In genomic region chr2:226211439-226211838, GRCh38 we compare ENCODE assay signal across 17 cellular contexts.
DNase-seq lines count a peak whose midpoint lies in the region; ATAC-seq, FAIRE-seq and TF ChIP-seq lines count a peak whose summit lies in the region.
"Had no signal": no experiment of that assay in that cellular context is flagged by ENCODE, and none has a peak within 500 bp of the region (broad histone marks: within the 10 kb centered on the region; RNA-seq: fewer than 3 reads in every experiment).

No MANE protein-coding gene starts in this region.

- POLR2A ChIA-PET in CD4-positive, alpha-beta memory T cell (lab: Charles Lee; ENCODE audit: partially characterized antibody): no interaction called here

- H3K36me3 ChIP-seq in astrocyte (ENCODE audit: insufficient read depth, low read length) (no peaks in the 10 kb centered on the region), left lung (no peaks in the 10 kb centered on the region)
- no peaks in the 10 kb centered on the region for H3K36me3 ChIP-seq in CD4-positive, alpha-beta memory T cell (ENCODE audit: insufficient read depth, low read length)
- H3K36me3 ChIP-seq: esophagus squamous epithelium, upper lobe of right lung had no signal

- ATAC-seq in foreskin keratinocyte (no peak), GM21786 (IDR thresholded peaks at IDR 0.05; ENCODE audit: unreplicated experiment) (no peak), left lung (no peak)
- ATAC-seq: natural killer cell, T-cell, upper lobe of right lung had no signal

- no peaks in the 10 kb centered on the region for H3K79me2 ChIP-seq in astrocyte (ENCODE audit: insufficient read depth, low read length)

- no peak overlapping the region for H3K4me3 Mint-ChIP-seq in astrocyte (ENCODE audit: unreplicated experiment)
- no peak overlapping the region for H3K4me3 Mint-ChIP-seq in CD4-positive, alpha-beta memory T cell
- H3K4me3 Mint-ChIP-seq: natural killer cell, T-cell had no signal

- peaks cover 16% of the 10 kb centered on the region for H3K4me1 Mint-ChIP-seq in astrocyte (ENCODE audit: low read depth, unreplicated experiment)
- peaks cover 0 to 3% (median 2%) of the 10 kb centered on the region in 4 donors for H3K4me1 Mint-ChIP-seq in CD4-positive, alpha-beta memory T cell
- H3K4me1 Mint-ChIP-seq: natural killer cell had no signal

- CTCF ChIA-PET in CD4-positive, alpha-beta memory T cell (lab: Charles Lee; ENCODE audit: partially characterized antibody): no interaction called here

- H3K4me1 ChIP-seq in astrocyte (ENCODE audit: insufficient read depth, low read length): peaks cover 15% of the 10 kb centered on the region
- peaks cover 26% of the 10 kb centered on the region for H3K4me1 ChIP-seq in foreskin keratinocyte
- H3K4me1 ChIP-seq in left lung: no peaks in the 10 kb centered on the region
- no peaks in the 10 kb centered on the region for H3K4me1 ChIP-seq in CD4-positive, alpha-beta memory T cell (ENCODE audit: insufficient read depth, low read length)
- H3K4me1 ChIP-seq: upper lobe of right lung had no signal

- no peaks in the 10 kb centered on the region for H4K20me1 ChIP-seq in astrocyte (ENCODE audit: insufficient read depth, low read length)

- TF ChIP-seq CTCF in 22Rv1 (IDR thresholded peaks at IDR 0.05) (no peak), astrocyte (IDR thresholded peaks at IDR 0.05; ENCODE audit: insufficient read depth, low read depth, low read length) (no peak), foreskin keratinocyte (conservative IDR thresholded peaks at IDR 0.05) (no peak), left lung (IDR thresholded peaks at IDR 0.05) (no peak)

- H3K9ac ChIP-seq in astrocyte (ENCODE audit: low read length): no peak overlapping the region

- intact Hi-C loops in left lung (cut with DNase I): loop anchor here in 1 of 2 donors (10.0 kb wide), 1 partner anchor 583 kb away; the partner anchor contains the start of gene IRS1
- intact Hi-C loops in CD4-positive, alpha-beta memory T cell (cut with micrococcal nuclease): no loop called here

- H3K4me2 ChIP-seq in astrocyte (ENCODE audit: low read length): peak overlapping the region; percentile 13

- H3K4me3 ChIP-seq in astrocyte (ENCODE audit: insufficient read depth, low read depth, low read length) (no peak overlapping the region), left lung (no peak overlapping the region)
- H3K4me3 ChIP-seq in CD4-positive, alpha-beta memory T cell (ENCODE audit: low read length in 2 of 2): no peak overlapping the region
- H3K4me3 ChIP-seq: esophagus squamous epithelium, upper lobe of right lung had no signal

- H3K27me3 Mint-ChIP-seq in astrocyte (ENCODE audit: low read depth, unreplicated experiment): no peaks in the 10 kb centered on the region
- H3K27me3 Mint-ChIP-seq in CD4-positive, alpha-beta memory T cell: peaks cover 7 to 15% of the 10 kb centered on the region in 2 donors

- H3K27me3 ChIP-seq in astrocyte (ENCODE audit: insufficient read depth, low read length) (no peaks in the 10 kb centered on the region), foreskin keratinocyte (no peaks in the 10 kb centered on the region), left lung (no peaks in the 10 kb centered on the region)
- no peaks in the 10 kb centered on the region for H3K27me3 ChIP-seq in CD4-positive, alpha-beta memory T cell (ENCODE audit: insufficient read depth, low read length)
- H3K27me3 ChIP-seq: esophagus squamous epithelium, upper lobe of right lung had no signal

- H3K9me3 ChIP-seq in astrocyte (ENCODE audit: insufficient read depth, low read depth, low read length) (no peaks in the 10 kb centered on the region), left lung (no peaks in the 10 kb centered on the region)
- H3K9me3 ChIP-seq in CD4-positive, alpha-beta memory T cell (ENCODE audit: control insufficient read depth in 1 of 2, low read length in 2 of 2): no peaks in the 10 kb centered on the region
- H3K9me3 ChIP-seq: esophagus squamous epithelium, upper lobe of right lung had no signal

- H3K27ac ChIP-seq in 22Rv1 (peak overlapping the region; percentile 21; the same call in 1 of the 2 replicates), astrocyte (ENCODE audit: low read depth, low read length) (peak overlapping the region; percentile 27), foreskin keratinocyte (no peak overlapping the region), left lung (no peak overlapping the region)
- H3K27ac ChIP-seq in CD4-positive, alpha-beta memory T cell (ENCODE audit: low read depth, low read length): no peak overlapping the region
- H3K27ac ChIP-seq: esophagus squamous epithelium, upper lobe of right lung had no signal

- H3K36me3 Mint-ChIP-seq in astrocyte (ENCODE audit: low read depth, unreplicated experiment): no peaks in the 10 kb centered on the region
- no peaks in the 10 kb centered on the region for H3K36me3 Mint-ChIP-seq in CD4-positive, alpha-beta memory T cell
- H3K36me3 Mint-ChIP-seq: natural killer cell, T-cell had no signal

- H3K9me3 Mint-ChIP-seq in astrocyte (ENCODE audit: unreplicated experiment): no peaks in the 10 kb centered on the region
- H3K9me3 Mint-ChIP-seq in CD4-positive, alpha-beta memory T cell: no peaks in the 10 kb centered on the region
- H3K9me3 Mint-ChIP-seq: T-cell had no signal

- H2AFZ ChIP-seq in astrocyte (ENCODE audit: low read depth, low read length): no peak overlapping the region

- FAIRE-seq in astrocyte (lab: Jason Lieb, UNC): peak; percentile 90
- FAIRE-seq: islet of Langerhans had no signal

- peak; percentile 55 for DNase-seq in HCEC 1CT
- peak; percentile 88 for DNase-seq in astrocyte (ENCODE audit: low read depth)
- DNase-seq in foreskin keratinocyte: peak; percentile 53 to 72
- no peak for DNase-seq in left lung
- no peak for DNase-seq in activated CD4-positive, alpha-beta T cell treated with anti-CD3 and anti-CD28 coated beads, Interleukin-2, amount 50 U/mL, for 48 hours
- DNase-seq in CD4-positive, alpha-beta memory T cell: no peak
- DNase-seq: activated CD4-positive, alpha-beta T cell treated with anti-CD3 and anti-CD28 coated beads for 48 hours; AML-193; central memory CD4-positive, alpha-beta T cell; esophagus squamous epithelium; natural killer cell; stimulated activated CD4-positive, alpha-beta T cell treated with anti-CD3 and anti-CD28 coated beads, Interleukin-12 subunit alpha, Interleukin-12 subunit beta, amount 100 ng/mL, for 4 hours; T-cell; upper lobe of right lung had no signal

- H3K27ac Mint-ChIP-seq in astrocyte (ENCODE audit: unreplicated experiment): no peak overlapping the region
- no peak overlapping the region for H3K27ac Mint-ChIP-seq in CD4-positive, alpha-beta memory T cell
- H3K27ac Mint-ChIP-seq: natural killer cell, T-cell had no signal

Comparison
In these comparisons a context has a peak if more than half of its experiments do, and no peak if none do; other contexts are left out.
1. H3K27ac ChIP-seq: peak in 22Rv1 (single experiment) and astrocyte (single experiment); none in foreskin keratinocyte (single experiment), left lung (0 of 2) and CD4-positive, alpha-beta memory T cell (single experiment).
2. DNase-seq: peak in HCEC 1CT (single experiment), astrocyte (single experiment) and foreskin keratinocyte (2 of 2); none in left lung (0 of 2), activated CD4-positive, alpha-beta T cell treated with anti-CD3 and anti-CD28 coated beads, Interleukin-2, amount 50 U/mL, for 48 hours (0 of 2) and CD4-positive, alpha-beta memory T cell (0 of 5).